Comparison of ENCODE assay signal across 11 cellular contexts in genomic region chr6:20789162-20789561, GRCh38.
DNase-seq lines count a peak whose midpoint lies in the region; ATAC-seq, FAIRE-seq and TF ChIP-seq lines count a peak whose summit lies in the region.
"Had no signal": no experiment of that assay in that cellular context is flagged by ENCODE, and none has a peak within 500 bp of the region (broad histone marks: within the 10 kb centered on the region; RNA-seq: fewer than 3 reads in every experiment).

No MANE protein-coding gene starts in this region.

- H3K4me1 ChIP-seq in HEK293 (ENCODE audit: control insufficient read depth, insufficient read depth, low read length) (no peaks in the 10 kb centered on the region; the same call in 1 of the 2 replicates), GM12878 (ENCODE audit: control insufficient read depth, insufficient read depth, low read length) (peaks cover 3% of the 10 kb centered on the region; the same call in 1 of the 2 replicates)

- no peak overlapping the region for H3K27ac ChIP-seq in HEK293 (ENCODE audit: extremely low read depth, low read depth, low read length)
- no peak overlapping the region for H3K27ac ChIP-seq in GM12878 (ENCODE audit: control insufficient read depth, insufficient read depth)

- RAD21 ChIA-PET in GM12878 (lab: Charles Lee; ENCODE audit: unreplicated experiment) = no interaction called here

- H3K79me2 ChIP-seq in GM12878 (ENCODE audit: control insufficient read depth, insufficient read depth, low read length) = no peaks in the 10 kb centered on the region

- 96% methylated on average over 3 of the region's 3 CpGs for WGBS in GM12878 (ENCODE audit: insufficient coverage, insufficient replicate concordance, low lambda C conversion rate, missing lambda C conversion rate)

- no peaks in the 10 kb centered on the region for H3K9me3 ChIP-seq in HEK293 (ENCODE audit: control insufficient read depth, insufficient read depth, low read depth, low read length)
- no peaks in the 10 kb centered on the region for H3K9me3 ChIP-seq in GM12878 (replicated peaks; ENCODE audit: control insufficient read depth, insufficient read depth, low read length)

- H3K36me3 ChIP-seq in HEK293 (ENCODE audit: control insufficient read depth in 2 of 2, insufficient read depth in 1 of 2, low read length in 2 of 2) (no peaks in the 10 kb centered on the region), GM12878 (ENCODE audit: control insufficient read depth in 2 of 2, insufficient read depth in 2 of 2, low read length in 1 of 2) (peaks cover 0 to 3% of the 10 kb centered on the region in 2 experiments; a peak in 1 of 4 replicates)

- POLR2A ChIA-PET in HEK293 (lab: Yijun Ruan, JAX) = no interaction called here
- POLR2A ChIA-PET in GM12878 (lab: Charles Lee) = no interaction called here

- TF ChIP-seq EP300 in GM12878 (IDR thresholded peaks at IDR 0.05; ENCODE audit: borderline replicate concordance in 1 of 2, control insufficient read depth in 1 of 2, low read depth in 2 of 2, low read length in 2 of 2) = no peak

- no peak overlapping the region for H3K4me3 ChIP-seq in AG09309 (ENCODE audit: control insufficient read depth, low read depth, low read length)
- H3K4me3 ChIP-seq in HEK293 (ENCODE audit: low read depth, low read length) = no peak overlapping the region
- H3K4me3 ChIP-seq in GM12878 = no peak overlapping the region
- H3K4me3 ChIP-seq: K562 had no signal

- intact Hi-C loops in GM12878 (cut with micrococcal nuclease; ENCODE audit: unreplicated experiment) = no loop called here

- CTCF ChIA-PET in HEK293 (lab: Yijun Ruan, JAX) = interaction anchor here (0.8 to 1.1 kb wide), 2 partner anchors 800 to 1957 kb away, joined by 3 read pairs; no protein-coding TSS in a partner anchor
- CTCF ChIA-PET in GM12878 (lab: Yijun Ruan, JAX) = interaction anchor here (1.3 to 2.5 kb wide), 2 partner anchors 19 to 800 kb away, joined by 3 to 12 read pairs; no protein-coding TSS in a partner anchor

- no peaks in the 10 kb centered on the region for H3K27me3 ChIP-seq in GM12878 (replicated peaks in 1 of 2; ENCODE audit: control insufficient read depth in 2 of 2, insufficient read depth in 2 of 2, low read length in 1 of 2)

- H3K4me2 ChIP-seq in GM12878 (ENCODE audit: control insufficient read depth, insufficient read depth) = no peak overlapping the region

- SMC1A ChIA-PET in GM12878 (lab: Charles Lee; ENCODE audit: uncharacterized antibody, unreplicated experiment) = interaction anchor here (1.5 to 2.5 kb wide), 2 partner anchors 50 to 225 kb away, joined by 4 to 15 read pairs; no protein-coding TSS in a partner anchor

- FAIRE-seq in GM12878 (lab: Jason Lieb, UNC) (no peak), islet of Langerhans (lab: Jason Lieb, UNC) (peak; percentile 98)
- FAIRE-seq: K562 had no signal

- DNase-seq in AG09309 (ENCODE audit: low read depth) (no peak), GM12878 (ENCODE audit: low read depth, low spot score) (no peak), A172 (ENCODE audit: low spot score) (no peak), retina (no peak), NCI-H2107 treated with DMSO at 0.1 percent for 48 hours (lab: John Stamatoyannopoulos, UW; ENCODE audit: unreplicated experiment) (no peak)
- DNase-seq: DMS 273 treated with DMSO at 0.1 percent for 48 hours had no signal

- no peaks in the 10 kb centered on the region for H4K20me1 ChIP-seq in GM12878 (ENCODE audit: control insufficient read depth, insufficient read depth)

- peak; percentile 20 for TF ChIP-seq CTCF in AG09309 (IDR thresholded peaks at IDR 0.05; ENCODE audit: control insufficient read depth, insufficient read depth, low read depth, low read length, missing control alignments)
- TF ChIP-seq CTCF in HEK293 (tag by site-specific recombination; IDR thresholded peaks at IDR 0.05) = no peak
- peak in 1 of 3 experiments; percentile 22; a peak in 1 of 6 replicates for TF ChIP-seq CTCF in GM12878 (IDR thresholded peaks at IDR 0.05 in 2 of 3, conservative IDR thresholded peaks at IDR 0.05 in 1 of 3; ENCODE audit: control insufficient read depth in 2 of 3, extremely low read depth in 1 of 3, insufficient read depth in 1 of 3, low read depth in 3 of 3, low read length in 3 of 3)

- H2AFZ ChIP-seq in GM12878 (ENCODE audit: control insufficient read depth, low read depth, low read length) = no peak overlapping the region

- TF ChIP-seq POLR2A in GM12878 (IDR thresholded peaks at IDR 0.05; ENCODE audit: low read depth, low read length) = no peak

- TF ChIP-seq RAD21 in GM12878 (IDR thresholded peaks at IDR 0.05; ENCODE audit: insufficient read depth, low read depth, low read length) = peak; percentile 43

- ATAC-seq in GM12878 (no peak), GM21367 (IDR thresholded peaks at IDR 0.05; ENCODE audit: unreplicated experiment) (no peak)
- ATAC-seq: K562, sciatic nerve had no signal

- in situ Hi-C loops in GM12878 (cut with MboI) = no loop called here

- H3K9ac ChIP-seq in GM12878 (ENCODE audit: control insufficient read depth, insufficient read depth, low read length) = no peak overlapping the region

- BruUV-seq in GM12878 (replicated peaks; lab: Mats Ljungman, UMichigan) = no TSS peak

TF ChIP-seq in HEK293, 187 proteins besides CTCF, POLR2A, EP300 and RAD21:
- TF ChIP-seq HOXD13 (CRISPR knock-in tag; IDR thresholded peaks at IDR 0.05; ENCODE audit: borderline replicate concordance) = no peak
- TF ChIP-seq ZBTB20 (tag by site-specific recombination; IDR thresholded peaks at IDR 0.05) = no peak
- TF ChIP-seq ZNF654 (tag by site-specific recombination; IDR thresholded peaks at IDR 0.05; ENCODE audit: low read depth) = peak; percentile 23; the same call in 1 of the 2 replicates

TF ChIP-seq in GM12878, 131 proteins besides CTCF, POLR2A, EP300 and RAD21 (continues in another document):
- TF ChIP-seq RAD51 (IDR thresholded peaks at IDR 0.05) = no peak
- TF ChIP-seq EED (IDR thresholded peaks at IDR 0.05; ENCODE audit: low read depth) = no peak
- TF ChIP-seq BACH1 (IDR thresholded peaks at IDR 0.05; ENCODE audit: borderline replicate concordance) = no peak
- no peak for TF ChIP-seq ESRRA (IDR thresholded peaks at IDR 0.05; ENCODE audit: low read length)
- no peak for TF ChIP-seq ASH2L (IDR thresholded peaks at IDR 0.05; ENCODE audit: borderline replicate concordance, low read depth)
- TF ChIP-seq KAT2A (conservative IDR thresholded peaks at IDR 0.05; ENCODE audit: control insufficient read depth, low read depth, low read length) = no peak
- no peak for TF ChIP-seq MAX (IDR thresholded peaks at IDR 0.05; ENCODE audit: low read depth, low read length)
- no peak for TF ChIP-seq ZNF592 (IDR thresholded peaks at IDR 0.05)
- no peak for TF ChIP-seq GABPA (IDR thresholded peaks at IDR 0.05; ENCODE audit: low read depth)
- no peak for TF ChIP-seq CEBPB (IDR thresholded peaks at IDR 0.05; ENCODE audit: borderline replicate concordance in 1 of 2, low read depth in 2 of 2, low read length in 2 of 2)
- no peak for TF ChIP-seq RELA (IDR thresholded peaks at IDR 0.05; ENCODE audit: borderline replicate concordance, partially characterized antibody)
- no peak for TF ChIP-seq MTA3 (IDR thresholded peaks at IDR 0.05; ENCODE audit: borderline replicate concordance, low read length)
- TF ChIP-seq ZNF622 (IDR thresholded peaks at IDR 0.05) = no peak
- no peak for TF ChIP-seq POLR2AphosphoS2 (IDR thresholded peaks at IDR 0.05; ENCODE audit: low read depth, low read length)
- no peak for TF ChIP-seq ZZZ3 (IDR thresholded peaks at IDR 0.05; ENCODE audit: control insufficient read depth, insufficient read length, low read depth)
